In the genomic region with DNA sequence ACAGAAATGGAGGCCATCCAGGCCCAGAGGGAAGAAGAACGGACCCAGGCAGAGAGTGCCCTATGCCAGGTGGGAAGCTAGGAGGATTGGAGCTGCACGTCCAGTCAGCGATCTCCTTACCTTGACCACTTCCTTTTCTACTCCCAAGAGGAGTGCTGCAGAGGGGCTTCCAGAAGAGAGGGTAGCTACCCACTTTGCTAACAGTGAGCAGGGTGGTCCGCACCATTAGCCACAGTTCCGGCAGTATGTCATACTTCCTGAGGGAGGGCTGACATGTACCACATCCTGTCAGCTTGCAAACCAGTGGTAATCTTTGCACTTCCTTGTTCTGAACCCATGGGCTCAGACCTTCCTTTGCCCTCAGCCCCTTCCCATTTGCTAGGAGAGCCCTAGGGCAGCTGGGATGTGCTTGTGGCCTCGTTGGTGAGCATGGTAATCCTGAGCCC, we compare ENCODE assay signal across 8 cellular contexts. TPM values are rescaled to one million over a fixed set of nuclear protein-coding genes. Genes with fewer than 3 reads are reported as not detected.
DNase-seq lines count a peak whose midpoint lies in the region; ATAC-seq and TF ChIP-seq lines count a peak whose summit lies in the region.

No MANE protein-coding gene starts in this region.

- H3K4me1 Mint-ChIP-seq in activated naive CD4-positive, alpha-beta T cell treated with anti-CD3 and anti-CD28 coated beads, Interleukin-2, amount 10 ng/mL, durations not matched to agents 7 days and 5 days = peaks cover 55% of the 10 kb centered on the region
- no peaks in the 10 kb centered on the region for H3K4me1 Mint-ChIP-seq in progenitor cell of endocrine pancreas (ENCODE audit: low read depth)

- peaks cover 63% of the 10 kb centered on the region for H3K36me3 Mint-ChIP-seq in activated naive CD4-positive, alpha-beta T cell treated with anti-CD3 and anti-CD28 coated beads, Interleukin-2, amount 10 ng/mL, durations not matched to agents 7 days and 5 days
- H3K36me3 Mint-ChIP-seq in progenitor cell of endocrine pancreas (ENCODE audit: insufficient read depth) = peaks cover 25% of the 10 kb centered on the region

- peak overlapping the region; percentile 98 for H3K27ac Mint-ChIP-seq in activated naive CD4-positive, alpha-beta T cell treated with anti-CD3 and anti-CD28 coated beads, Interleukin-2, amount 10 ng/mL, durations not matched to agents 7 days and 5 days
- peak overlapping the region; percentile 37 for H3K27ac Mint-ChIP-seq in progenitor cell of endocrine pancreas

- H3K9me3 Mint-ChIP-seq in activated naive CD4-positive, alpha-beta T cell treated with anti-CD3 and anti-CD28 coated beads, Interleukin-2, amount 10 ng/mL, durations not matched to agents 7 days and 5 days = no peaks in the 10 kb centered on the region
- H3K9me3 Mint-ChIP-seq in progenitor cell of endocrine pancreas (ENCODE audit: low read depth) = no peaks in the 10 kb centered on the region

- H3K27me3 Mint-ChIP-seq in activated naive CD4-positive, alpha-beta T cell treated with anti-CD3 and anti-CD28 coated beads, Interleukin-2, amount 10 ng/mL, durations not matched to agents 7 days and 5 days = no peaks in the 10 kb centered on the region
- H3K27me3 Mint-ChIP-seq in progenitor cell of endocrine pancreas = no peaks in the 10 kb centered on the region

- ATAC-seq in GM18498 (IDR thresholded peaks at IDR 0.05; ENCODE audit: unreplicated experiment) (peak; percentile 96), HG02798 (IDR thresholded peaks at IDR 0.05; ENCODE audit: poor library complexity, unreplicated experiment) (peak; percentile 95)

- no peak for TF ChIP-seq CTCF in progenitor cell of endocrine pancreas (IDR thresholded peaks at IDR 0.05; ENCODE audit: unreplicated experiment)

- H3K4me3 Mint-ChIP-seq in activated naive CD4-positive, alpha-beta T cell treated with anti-CD3 and anti-CD28 coated beads, Interleukin-2, amount 10 ng/mL, durations not matched to agents 7 days and 5 days = peak overlapping the region; percentile 98
- no peak overlapping the region for H3K4me3 Mint-ChIP-seq in progenitor cell of endocrine pancreas (ENCODE audit: low read depth)

- CTCF ChIA-PET in activated naive CD4-positive, alpha-beta T cell treated with anti-CD3 and anti-CD28 coated beads, Interleukin-2, amount 10 ng/mL, durations not matched to agents 7 days and 5 days (lab: Charles Lee) = interaction anchor here (0.6 to 1.6 kb wide), 7 partner anchors 11 to 390 kb away, joined by 3 to 6 read pairs (median 3); partner anchors contain the start of gene CEP250

- DNase-seq in SIG-M5 treated with dmso at 0.1 percent for 504 hours (lab: John Stamatoyannopoulos, UW; ENCODE audit: unreplicated experiment) (peak; percentile 86), progenitor cell of endocrine pancreas (ENCODE audit: low spot score, unreplicated experiment) (no peak), NCI-H510A (lab: John Stamatoyannopoulos, UW) (no peak), NCI-H1105 (lab: John Stamatoyannopoulos, UW) (no peak), SHP77 (lab: John Stamatoyannopoulos, UW) (no peak)
- DNase-seq in activated naive CD4-positive, alpha-beta T cell treated with anti-CD3 and anti-CD28 coated beads, Interleukin-2, amount 10 ng/mL, durations not matched to agents 7 days and 5 days = peak; percentile 80

RNA-seq across cellular contexts. Expression of gene CEP250, which starts 35.4 kb away (rescaled TPM):
- total RNA-seq in progenitor cell of endocrine pancreas = 73.2 and 76.9 TPM in 2 replicates

RNA-seq across cellular contexts. Expression of gene C20orf173, which starts 38.7 kb away (rescaled TPM):
- total RNA-seq in progenitor cell of endocrine pancreas = not detected in 2 replicates

RNA-seq across cellular contexts. Expression of gene ERGIC3, which starts 51.1 kb away (rescaled TPM):
- 286 and 290 TPM in 2 replicates for total RNA-seq in progenitor cell of endocrine pancreas

RNA-seq across cellular contexts. Expression of gene GDF5, which starts 52.7 kb away (rescaled TPM):
- total RNA-seq in progenitor cell of endocrine pancreas = not detected in 2 replicates

Comparison
In these comparisons a context has a peak if more than half of its experiments do, and no peak if none do; other contexts are left out.
1. DNase-seq: peak in SIG-M5 treated with dmso at 0.1 percent for 504 hours (single experiment) and activated naive CD4-positive, alpha-beta T cell treated with anti-CD3 and anti-CD28 coated beads, Interleukin-2, amount 10 ng/mL, durations not matched to agents 7 days and 5 days (single experiment); none in progenitor cell of endocrine pancreas (single experiment), NCI-H510A (single experiment), NCI-H1105 (single experiment) and SHP77 (0 of 2).